ENCODE assay signal across 20 cellular contexts in the genomic region with DNA sequence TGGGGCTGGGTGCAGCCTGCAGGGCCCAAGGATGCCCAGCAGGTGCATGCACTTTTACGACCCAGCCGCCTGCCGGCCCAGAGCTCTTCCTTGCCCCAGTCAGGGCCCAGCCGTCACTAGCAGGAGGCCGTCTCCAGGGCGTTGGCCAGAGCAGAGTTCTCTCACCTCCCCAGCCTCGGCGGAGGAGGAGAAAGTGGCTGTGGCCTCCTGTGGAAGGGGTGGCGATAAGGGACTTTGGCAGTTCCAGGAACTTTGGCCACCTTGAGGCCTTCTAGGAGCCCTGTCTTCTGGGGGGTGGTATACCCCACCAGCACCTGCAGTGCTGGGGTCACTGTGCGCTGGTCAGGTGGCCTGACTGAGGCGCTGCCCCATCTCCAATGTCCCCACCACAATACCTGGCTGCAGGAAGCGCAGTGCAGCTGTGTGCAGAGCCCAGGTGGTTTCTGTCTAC. TPM values are rescaled to one million over a fixed set of nuclear protein-coding genes. Genes with fewer than 3 reads are reported as not detected.
DNase-seq lines count a peak whose midpoint lies in the region; ATAC-seq and TF ChIP-seq lines count a peak whose summit lies in the region.
"Had no signal": no experiment of that assay in that cellular context is flagged by ENCODE, and none has a peak within 500 bp of the region (broad histone marks: within the 10 kb centered on the region; RNA-seq: fewer than 3 reads in every experiment).

No MANE protein-coding gene starts in this region.

- H3K27me3 Mint-ChIP-seq in chondrocyte (ENCODE audit: low read depth): peaks cover 13% of the 10 kb centered on the region

- no peaks in the 10 kb centered on the region for H3K36me3 ChIP-seq in left ventricle myocardium inferior
- H3K36me3 ChIP-seq: BLaER1, SJSA1 had no signal

- H3K27ac Mint-ChIP-seq in chondrocyte (ENCODE audit: unreplicated experiment): no peak overlapping the region
- H3K27ac Mint-ChIP-seq in stimulated activated effector memory CD8-positive, alpha-beta T cell treated with anti-CD3 and anti-CD28 coated beads, Interleukin-12 subunit alpha, Interleukin-12 subunit beta, amount 100 ng/mL, for 72 hours: no peak overlapping the region
- H3K27ac Mint-ChIP-seq: CD4-positive, alpha-beta memory T cell; H9 had no signal

- peaks cover 31% of the 10 kb centered on the region for H3K27me3 ChIP-seq in left ventricle myocardium inferior (ENCODE audit: low read depth)
- H3K27me3 ChIP-seq: BLaER1 had no signal

- no peaks in the 10 kb centered on the region for H3K9me3 Mint-ChIP-seq in chondrocyte (ENCODE audit: low read depth)
- H3K9me3 Mint-ChIP-seq in stimulated activated effector memory CD8-positive, alpha-beta T cell treated with anti-CD3 and anti-CD28 coated beads, Interleukin-12 subunit alpha, Interleukin-12 subunit beta, amount 100 ng/mL, for 72 hours: no peaks in the 10 kb centered on the region
- H3K9me3 Mint-ChIP-seq: CD4-positive, alpha-beta memory T cell; H9 had no signal

- no peaks in the 10 kb centered on the region for H3K36me3 Mint-ChIP-seq in chondrocyte (ENCODE audit: low read depth)
- no peaks in the 10 kb centered on the region for H3K36me3 Mint-ChIP-seq in stimulated activated effector memory CD8-positive, alpha-beta T cell treated with anti-CD3 and anti-CD28 coated beads, Interleukin-12 subunit alpha, Interleukin-12 subunit beta, amount 100 ng/mL, for 72 hours
- H3K36me3 Mint-ChIP-seq: CD4-positive, alpha-beta memory T cell had no signal

- intact Hi-C loops in left ventricle myocardium inferior (cut with micrococcal nuclease): loop anchor here (10.0 kb wide), 1 partner anchor 531 kb away; no protein-coding TSS in a partner anchor
- intact Hi-C loops in cardiac septum (cut with DNase I): no loop called here

- TF ChIP-seq CTCF in left ventricle myocardium inferior (IDR thresholded peaks at IDR 0.05; ENCODE audit: borderline replicate concordance) (no peak), chondrocyte (IDR thresholded peaks at IDR 0.05) (no peak), coronary artery (IDR thresholded peaks at IDR 0.05) (no peak)

- no peaks in the 10 kb centered on the region for H3K4me1 ChIP-seq in left ventricle myocardium inferior
- H3K4me1 ChIP-seq: SJSA1 had no signal

- H3K4me3 ChIP-seq in left ventricle myocardium inferior (no peak overlapping the region), coronary artery (no peak overlapping the region)
- H3K4me3 ChIP-seq: BLaER1, PC-9, SJSA1 had no signal

- peaks cover 7% of the 10 kb centered on the region for H3K4me1 Mint-ChIP-seq in chondrocyte (ENCODE audit: low read depth)
- no peaks in the 10 kb centered on the region for H3K4me1 Mint-ChIP-seq in stimulated activated effector memory CD8-positive, alpha-beta T cell treated with anti-CD3 and anti-CD28 coated beads, Interleukin-12 subunit alpha, Interleukin-12 subunit beta, amount 100 ng/mL, for 72 hours
- H3K4me1 Mint-ChIP-seq: CD4-positive, alpha-beta memory T cell had no signal

- no peaks in the 10 kb centered on the region for H3K9me3 ChIP-seq in left ventricle myocardium inferior (replicated peaks)
- H3K9me3 ChIP-seq: BLaER1, SJSA1 had no signal

- DNase-seq in left ventricle myocardium inferior (peak; percentile 6), cardiac septum (ENCODE audit: low spot score) (no peak), chondrocyte (ENCODE audit: low spot score) (peak; percentile 83), mesenteric fat pad (ENCODE audit: low spot score) (peak; percentile 85), coronary artery (ENCODE audit: low spot score) (no peak), MV-4-11 (lab: John Stamatoyannopoulos, UW) (no peak)
- DNase-seq in stimulated activated effector memory CD8-positive, alpha-beta T cell treated with anti-CD3 and anti-CD28 coated beads, Interleukin-12 subunit alpha, Interleukin-12 subunit beta, amount 100 ng/mL, for 72 hours (ENCODE audit: low spot score in 2 of 2): no peak
- DNase-seq: Calu3; CD4-positive, alpha-beta memory T cell; H9; KG1; NCI-H1417 treated with DMSO at 0.1 percent for 48 hours; NCI-H187 treated with DMSO at 0.1 percent for 48 hours; NCI-H226; PC-9 had no signal

- no peak overlapping the region for H3K27ac ChIP-seq in left ventricle myocardium inferior (replicated peaks)
- H3K27ac ChIP-seq in coronary artery: no peak overlapping the region
- H3K27ac ChIP-seq: BLaER1, PC-9, RWPE1, SJSA1 had no signal

- H3K4me3 Mint-ChIP-seq in chondrocyte (ENCODE audit: unreplicated experiment): no peak overlapping the region
- no peak overlapping the region for H3K4me3 Mint-ChIP-seq in stimulated activated effector memory CD8-positive, alpha-beta T cell treated with anti-CD3 and anti-CD28 coated beads, Interleukin-12 subunit alpha, Interleukin-12 subunit beta, amount 100 ng/mL, for 72 hours
- H3K4me3 Mint-ChIP-seq: CD4-positive, alpha-beta memory T cell; H9 had no signal

- peak; percentile 11 for ATAC-seq in stimulated activated effector memory CD8-positive, alpha-beta T cell treated with anti-CD3 and anti-CD28 coated beads, Interleukin-12 subunit alpha, Interleukin-12 subunit beta, amount 100 ng/mL, for 72 hours
- no peak for ATAC-seq in GM18907 (IDR thresholded peaks at IDR 0.05; ENCODE audit: unreplicated experiment)

RNA-seq across cellular contexts. Expression of gene NPPC, which starts 22.0 kb away (rescaled TPM):
- 3.0 TPM for total RNA-seq in left ventricle myocardium inferior
- total RNA-seq in cardiac septum: 0.30 TPM
- total RNA-seq in chondrocyte: not detected in 3 replicates
- total RNA-seq in mesenteric fat pad: 2.5 TPM
- total RNA-seq: A673; Calu3; CD4-positive, alpha-beta memory T cell; PC-9; SJSA1 had no signal

RNA-seq across cellular contexts. Expression of gene DIS3L2, which starts 57.3 kb away (rescaled TPM):
- total RNA-seq in left ventricle myocardium inferior (17.0 TPM), cardiac septum (18.6 TPM), chondrocyte (17.5 to 29.4 TPM (median 18.3 TPM) in 3 replicates), mesenteric fat pad (33.5 TPM)

Comparison
In these comparisons a context has a peak if more than half of its experiments do, and no peak if none do; other contexts are left out.
1. DNase-seq: peak in left ventricle myocardium inferior (single experiment), chondrocyte (single experiment) and mesenteric fat pad (single experiment); none in cardiac septum (single experiment), stimulated activated effector memory CD8-positive, alpha-beta T cell treated with anti-CD3 and anti-CD28 coated beads, Interleukin-12 subunit alpha, Interleukin-12 subunit beta, amount 100 ng/mL, for 72 hours (0 of 2), coronary artery (single experiment) and MV-4-11 (single experiment).